Comparison of ENCODE assay signal across 8 cellular contexts in genomic region chr11:35173011-35173511, GRCh38. TPM values are rescaled to one million over a fixed set of nuclear protein-coding genes. Genes with fewer than 3 reads are reported as not detected.
DNase-seq lines count a peak whose midpoint lies in the region; ATAC-seq, FAIRE-seq and TF ChIP-seq lines count a peak whose summit lies in the region.

No MANE protein-coding gene starts in this region.

- H3K27me3 ChIP-seq in PC-9 (ENCODE audit: insufficient read depth, low read depth) (no peaks in the 10 kb centered on the region), HepG2 (ENCODE audit: control insufficient read depth in 1 of 2, insufficient read depth in 2 of 2, low read length in 2 of 2) (no peaks in the 10 kb centered on the region; a peak in 1 of 5 replicates)

- H3K4me1 ChIP-seq in PC-9 (replicated peaks; ENCODE audit: insufficient read depth) (peaks cover 95% of the 10 kb centered on the region), HepG2 (ENCODE audit: insufficient read depth, low read length) (peaks cover 20% of the 10 kb centered on the region)

- peak in 1 of 2 experiments; percentile 63; a peak in 1 of 4 replicates for TF ChIP-seq EP300 in HepG2 (IDR thresholded peaks at IDR 0.05; ENCODE audit: low read depth in 2 of 2, low read length in 2 of 2)
- no peak for TF ChIP-seq EP300 in HepG2 (CRISPR knock-in tag; IDR thresholded peaks at IDR 0.05; ENCODE audit: borderline replicate concordance)

- H3F3A ChIP-seq in PC-9 (ENCODE audit: insufficient read depth, low read depth), result peaks cover 91% of the 10 kb centered on the region

- H3K36me3 ChIP-seq in PC-9 (ENCODE audit: low read depth) (peaks cover 75% of the 10 kb centered on the region), HepG2 (replicated peaks in 1 of 2; ENCODE audit: control insufficient read depth in 1 of 2, insufficient read depth in 2 of 2, low read length in 2 of 2) (no peaks in the 10 kb centered on the region)

- no peak for TF ChIP-seq RAD21 in HepG2 (CRISPR knock-in tag; IDR thresholded peaks at IDR 0.05)

- peak; percentile 54 for ATAC-seq in GM21825 (IDR thresholded peaks at IDR 0.05; ENCODE audit: unreplicated experiment)
- ATAC-seq in HepG2, result peak; percentile 85

- H3K9ac ChIP-seq in HepG2 (ENCODE audit: insufficient read depth, low read depth, low read length), result no peak overlapping the region

- 0% methylated on average over 2 of the region's 2 CpGs for WGBS in HepG2 (ENCODE audit: low lambda C conversion rate)

- TF ChIP-seq POLR2A in HepG2 (IDR thresholded peaks at IDR 0.05; ENCODE audit: insufficient read depth in 1 of 2, low read depth in 2 of 2, low read length in 2 of 2), result no peak

- peaks cover 99% of the 10 kb centered on the region for H3K79me2 ChIP-seq in PC-9 (ENCODE audit: low read depth)
- H3K79me2 ChIP-seq in HepG2 (ENCODE audit: insufficient read depth, low read length), result no peaks in the 10 kb centered on the region

- H2AFZ ChIP-seq in PC-9, result no peak overlapping the region
- no peak overlapping the region for H2AFZ ChIP-seq in HepG2 (ENCODE audit: low read length)

- POLR2A ChIA-PET in PC-9 (lab: Charles Lee; ENCODE audit: unreplicated experiment) (interaction anchor here (0.6 kb wide), 1 partner anchor 61 kb away, joined by 3 read pairs; no protein-coding TSS in a partner anchor), HepG2 (lab: Yijun Ruan, JAX) (no interaction called here)

- CTCF ChIA-PET in PC-9 (lab: Charles Lee), result no interaction called here
- CTCF ChIA-PET in HepG2 (lab: Yijun Ruan, JAX; ENCODE audit: low intra/inter-chr PET ratio, low total read pairs), result no interaction called here

- no peaks in the 10 kb centered on the region for H3K9me2 ChIP-seq in PC-9 (ENCODE audit: insufficient read depth)

- in situ Hi-C loops in HepG2 (cut with HindIII; ENCODE audit: extremely low pct_ligation_motif_present, low pct_unique_long_range_greater_than_20kb), result loop anchor here (10.0 kb wide), 1 partner anchor 58 kb away; no protein-coding TSS in a partner anchor

- H3K27ac ChIP-seq in PC-9 (peak overlapping the region; percentile 92), HepG2 (ENCODE audit: extremely low read length, insufficient read depth, low read length) (no peak overlapping the region)

- no TSS peak for BruUV-seq in PC-9 (replicated peaks; lab: Mats Ljungman, UMichigan)
- BruUV-seq in HepG2 (replicated peaks; lab: Mats Ljungman, UMichigan), result no TSS peak

- intact Hi-C loops in PC-9 (cut with micrococcal nuclease; ENCODE audit: unreplicated experiment), result loop anchor here (1.0 kb wide), 2 partner anchors 29 to 164 kb away; no protein-coding TSS in a partner anchor
- intact Hi-C loops in HepG2 (cut with micrococcal nuclease; ENCODE audit: unreplicated experiment), result no loop called here

- H3K4me3 ChIP-seq in GM08714 (ENCODE audit: low read length) (peak overlapping the region; percentile 30; the same call in 1 of the 2 replicates), PC-9 (peak overlapping the region; percentile 33), HepG2 (replicated peaks in 1 of 3; ENCODE audit: insufficient read depth in 1 of 3, low read depth in 2 of 3, low read length in 3 of 3) (no peak overlapping the region)

- FAIRE-seq in HepG2 (lab: Jason Lieb, UNC), result no peak

- DNase-seq in PC-9, result peak; percentile 60 to 98
- peak; percentile 38 for DNase-seq in HepG2 (ENCODE audit: low spot score)
- no peak for DNase-seq in activated CD4-positive, CD25-positive, alpha-beta regulatory T cell (lab: John Stamatoyannopoulos, UW)
- DNase-seq in COR-L47 (lab: John Stamatoyannopoulos, UW), result no peak
- no peak for DNase-seq in NCI-H748 treated with DMSO at 0.1 percent for 48 hours (lab: John Stamatoyannopoulos, UW)
- no peak for DNase-seq in epidermal melanocyte (ENCODE audit: insufficient read length, low spot score)

- H3K9me3 ChIP-seq in PC-9 (ENCODE audit: insufficient read depth, low read depth) (no peaks in the 10 kb centered on the region), HepG2 (ENCODE audit: low read length) (no peaks in the 10 kb centered on the region)

- no peaks in the 10 kb centered on the region for H4K20me1 ChIP-seq in PC-9 (ENCODE audit: insufficient read depth)
- H4K20me1 ChIP-seq in HepG2 (ENCODE audit: insufficient read depth, low read length), result no peaks in the 10 kb centered on the region

- no peak for TF ChIP-seq CTCF in PC-9 (conservative IDR thresholded peaks at IDR 0.05)
- TF ChIP-seq CTCF in HepG2 (CRISPR knock-in tag; IDR thresholded peaks at IDR 0.05), result no peak

- H3K4me2 ChIP-seq in PC-9 (peak overlapping the region; percentile 81), HepG2 (ENCODE audit: low read depth, low read length) (peak overlapping the region; percentile 34)

TF ChIP-seq in HepG2, 621 proteins besides CTCF, POLR2A, EP300 and RAD21 (continues in another document):
- TF ChIP-seq ZNF672 (CRISPR knock-in tag; IDR thresholded peaks at IDR 0.05), result no peak
- no peak for TF ChIP-seq RFX3 (CRISPR knock-in tag; IDR thresholded peaks at IDR 0.05)
- TF ChIP-seq ELF3 (CRISPR knock-in tag; IDR thresholded peaks at IDR 0.05), result peak; percentile 82
- no peak for TF ChIP-seq KLF16 (CRISPR knock-in tag; IDR thresholded peaks at IDR 0.05)
- no peak for TF ChIP-seq ZFP41 (CRISPR knock-in tag; IDR thresholded peaks at IDR 0.05; ENCODE audit: borderline replicate concordance)
- no peak for TF ChIP-seq SATB2 (CRISPR knock-in tag; IDR thresholded peaks at IDR 0.05)
- TF ChIP-seq SNAI1 (CRISPR knock-in tag; IDR thresholded peaks at IDR 0.05; ENCODE audit: borderline replicate concordance), result no peak
- TF ChIP-seq SMARCE1 (IDR thresholded peaks at IDR 0.05; ENCODE audit: borderline replicate concordance), result no peak
- no peak for TF ChIP-seq ZNF101 (CRISPR knock-in tag; IDR thresholded peaks at IDR 0.05; ENCODE audit: borderline replicate concordance, low read depth)
- no peak for TF ChIP-seq ZFP82 (CRISPR knock-in tag; IDR thresholded peaks at IDR 0.05; ENCODE audit: borderline replicate concordance)
- no peak for TF ChIP-seq YEATS4 (CRISPR knock-in tag; IDR thresholded peaks at IDR 0.05; ENCODE audit: borderline replicate concordance)
- TF ChIP-seq ZNF350 (CRISPR knock-in tag; IDR thresholded peaks at IDR 0.05; ENCODE audit: borderline replicate concordance, low read depth), result no peak
- no peak for TF ChIP-seq SMAD3 (CRISPR knock-in tag; IDR thresholded peaks at IDR 0.05)
- TF ChIP-seq ZBTB37 (CRISPR knock-in tag; IDR thresholded peaks at IDR 0.05), result no peak
- TF ChIP-seq ZFY (CRISPR knock-in tag; IDR thresholded peaks at IDR 0.05), result no peak
- TF ChIP-seq ZNF484 (CRISPR knock-in tag; IDR thresholded peaks at IDR 0.05; ENCODE audit: borderline replicate concordance, low read depth), result no peak
- no peak for TF ChIP-seq JARID2 (CRISPR knock-in tag; IDR thresholded peaks at IDR 0.05; ENCODE audit: insufficient replicate concordance)
- peak; percentile 80 for TF ChIP-seq PPARG (CRISPR knock-in tag; conservative IDR thresholded peaks at IDR 0.05)
- TF ChIP-seq ZNF572 (CRISPR knock-in tag; IDR thresholded peaks at IDR 0.05), result no peak
- TF ChIP-seq ZNF446 (CRISPR knock-in tag; IDR thresholded peaks at IDR 0.05), result no peak

RNA-seq across cellular contexts. Expression of gene CD44, which starts 34.1 kb away (rescaled TPM):
- total RNA-seq in PC-9 (2021), result 775 and 872 TPM in 2 replicates
- total RNA-seq in HepG2 (2016; rRNA removed; fragmentation: Illumina TruSeq; extraction: Trizol), result 0.02 TPM in 1 of 2 replicates, not detected in the other
- total RNA-seq in HepG2 (2016; cell fraction: cytosol; rRNA removed; fragmentation: Illumina TruSeq; extraction: Trizol; ENCODE audit: low read depth), result not detected in 2 replicates
- not detected in 2 replicates for total RNA-seq in HepG2 (2016; cell fraction: insoluble cytoplasmic fraction; rRNA removed; fragmentation: Illumina TruSeq; extraction: Trizol)
- not detected in 2 replicates for total RNA-seq in HepG2 (2016; cell fraction: membrane; rRNA removed; fragmentation: Illumina TruSeq; extraction: Trizol)
- not detected in 2 replicates for total RNA-seq in HepG2 (2016; cell fraction: nucleus; rRNA removed; fragmentation: Illumina TruSeq; extraction: Trizol)
- polyA plus RNA-seq in HepG2 (2011; rRNA removed), result 0.11 and 0.29 TPM in 2 replicates
- 0.16 and 0.21 TPM in 2 replicates for polyA plus RNA-seq in HepG2 (2011; cell fraction: cytosol; rRNA removed)
- not detected in 2 replicates for polyA plus RNA-seq in HepG2 (2011; cell fraction: nucleus; rRNA removed)
- not detected in 2 replicates for polyA plus RNA-seq in HepG2 (2012)
- polyA plus RNA-seq in HepG2 (2016; cell fraction: cytosol; fragmentation: Illumina TruSeq; extraction: Trizol; ENCODE audit: low read depth), result not detected in 2 replicates
- polyA plus RNA-seq in HepG2 (2016; cell fraction: insoluble cytoplasmic fraction; fragmentation: Illumina TruSeq; extraction: Trizol; ENCODE audit: low read depth), result not detected in 2 replicates
- not detected in 2 replicates for polyA plus RNA-seq in HepG2 (2016; cell fraction: membrane; fragmentation: Illumina TruSeq; extraction: Trizol; ENCODE audit: low read depth)
- not detected in 2 replicates for polyA plus RNA-seq in HepG2 (2016; cell fraction: nucleus; fragmentation: Illumina TruSeq; extraction: Trizol; ENCODE audit: insufficient read depth, low read depth)
- polyA minus RNA-seq in HepG2 (2011; rRNA and poly(A)+ RNA removed; ENCODE audit: low replicate concordance), result 343 TPM in 1 of 2 replicates, not detected in the other
- 0.97 TPM in 1 of 2 replicates, not detected in the other for polyA minus RNA-seq in HepG2 (2011; cell fraction: cytosol; rRNA and poly(A)+ RNA removed)
- polyA minus RNA-seq in HepG2 (2011; cell fraction: nucleus; rRNA and poly(A)+ RNA removed), result 0.39 and 0.62 TPM in 2 replicates

Comparison
In these comparisons a context has a peak if more than half of its experiments do, and no peak if none do; other contexts are left out.
1. H3K4me3 ChIP-seq: peak in GM08714 (single experiment) and PC-9 (single experiment); none in HepG2 (0 of 3).
2. DNase-seq: peak in PC-9 (2 of 2) and HepG2 (single experiment); none in activated CD4-positive, CD25-positive, alpha-beta regulatory T cell (0 of 4), COR-L47 (single experiment), NCI-H748 treated with DMSO at 0.1 percent for 48 hours (single experiment) and epidermal melanocyte (single experiment).
3. RNA of gene CD44, which starts 34.1 kb away (total RNA-seq): 775 to 872 TPM in PC-9; 0.02 TPM in HepG2; every median in the first group is over 100 times any median in the second.